Comparison of ENCODE assay signal across 12 cellular contexts in the genomic region with DNA sequence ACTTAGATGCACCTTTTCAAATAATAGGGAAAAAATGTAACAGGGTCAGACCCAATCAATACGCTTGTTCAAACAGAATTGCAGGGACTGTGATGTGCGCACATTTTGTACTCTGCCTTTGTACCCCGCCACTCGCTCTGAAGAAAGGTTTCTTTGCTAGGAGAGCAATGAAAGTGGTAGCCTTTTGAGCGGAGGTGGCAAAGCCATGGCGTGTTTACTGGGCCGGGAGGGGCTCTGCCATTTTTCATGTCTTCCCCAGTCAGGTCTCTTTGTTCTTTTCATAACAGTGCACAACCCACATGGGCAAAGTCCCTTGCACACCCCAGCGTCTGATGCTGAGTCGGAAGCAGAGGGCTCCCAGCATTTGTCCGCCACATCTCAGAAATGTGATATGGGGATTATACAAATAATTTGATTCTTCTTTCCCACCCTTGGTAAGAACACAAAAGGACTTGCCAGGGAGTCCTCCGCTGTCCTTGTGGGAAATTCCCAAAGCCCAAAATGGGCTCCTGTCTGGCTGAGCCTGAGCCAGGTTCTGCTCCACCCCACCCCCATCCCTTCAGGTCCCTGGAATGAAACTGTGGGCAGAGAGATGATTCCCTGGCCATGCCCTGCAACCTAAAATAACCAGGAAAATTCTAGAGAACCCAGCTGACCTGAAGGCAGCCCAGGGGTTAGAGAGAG.
"Had no signal": no experiment of that assay in that cellular context is flagged by ENCODE, and none has a peak within 500 bp of the region (broad histone marks: within the 10 kb centered on the region; RNA-seq: fewer than 3 reads in every experiment).

No MANE protein-coding gene starts in this region.

- H3K27me3 ChIP-seq: left lung, pancreas had no signal

- H3K9me3 ChIP-seq: left lung, pancreas, SJSA1 had no signal

- H3K4me3 ChIP-seq: left lung, pancreas, SJSA1 had no signal

- H3K27me3 Mint-ChIP-seq: activated B cell treated with CpG ODN at 0.5 μM for 24 hours; memory B cell; stimulated activated naive CD8-positive, alpha-beta T cell treated with anti-CD3 and anti-CD28 coated beads, Interleukin-15, Interleukin-2, amounts not matched to agents 100 ng/mL and 50 ng/mL, for 24 hours had no signal

- H3K27ac Mint-ChIP-seq: activated B cell treated with CpG ODN at 0.5 μM for 24 hours; activated CD4-positive, alpha-beta T cell treated with anti-CD3 and anti-CD28 coated beads, Interleukin-2, amount 10 ng/mL, durations not matched to agents 24 days and 14 days; activated naive CD8-positive, alpha-beta T cell treated with anti-CD3 and anti-CD28 coated beads, Interleukin-2, amount 10 ng/mL, durations not matched to agents 7 days and 5 days; activated T-cell treated with anti-CD3 and anti-CD28 coated beads, Interleukin-2, amount 50 U/mL, for 72 hours; memory B cell; stimulated activated naive CD8-positive, alpha-beta T cell treated with anti-CD3 and anti-CD28 coated beads, Interleukin-15, Interleukin-2, amounts not matched to agents 100 ng/mL and 50 ng/mL, for 24 hours had no signal

- H3K9me3 Mint-ChIP-seq: activated B cell treated with CpG ODN at 0.5 μM for 24 hours; activated CD4-positive, alpha-beta T cell treated with anti-CD3 and anti-CD28 coated beads, Interleukin-2, amount 10 ng/mL, durations not matched to agents 24 days and 14 days; activated naive CD8-positive, alpha-beta T cell treated with anti-CD3 and anti-CD28 coated beads, Interleukin-2, amount 10 ng/mL, durations not matched to agents 7 days and 5 days; activated T-cell treated with anti-CD3 and anti-CD28 coated beads, Interleukin-2, amount 50 U/mL, for 72 hours; memory B cell; stimulated activated naive CD8-positive, alpha-beta T cell treated with anti-CD3 and anti-CD28 coated beads, Interleukin-15, Interleukin-2, amounts not matched to agents 100 ng/mL and 50 ng/mL, for 24 hours had no signal

- H3K36me3 Mint-ChIP-seq: activated naive CD8-positive, alpha-beta T cell treated with anti-CD3 and anti-CD28 coated beads, Interleukin-2, amount 10 ng/mL, durations not matched to agents 7 days and 5 days; memory B cell had no signal

- H3K4me1 Mint-ChIP-seq: activated B cell treated with CpG ODN at 0.5 μM for 24 hours; activated CD4-positive, alpha-beta T cell treated with anti-CD3 and anti-CD28 coated beads, Interleukin-2, amount 10 ng/mL, durations not matched to agents 24 days and 14 days; activated naive CD8-positive, alpha-beta T cell treated with anti-CD3 and anti-CD28 coated beads, Interleukin-2, amount 10 ng/mL, durations not matched to agents 7 days and 5 days; memory B cell had no signal

- H3K27ac ChIP-seq: left lung, pancreas, SJSA1 had no signal

- H3K4me1 ChIP-seq: left lung, pancreas had no signal

- DNase-seq: activated B cell treated with CpG ODN at 0.5 μM for 24 hours; activated CD4-positive, alpha-beta T cell treated with anti-CD3 and anti-CD28 coated beads, Interleukin-2, amount 10 ng/mL, durations not matched to agents 24 days and 14 days; activated CD8-positive, alpha-beta memory T cell treated with anti-CD3 and anti-CD28 coated beads, Interleukin-2, amount 50 U/mL, for 48 hours; activated naive CD8-positive, alpha-beta T cell treated with anti-CD3 and anti-CD28 coated beads, Interleukin-2, amount 10 ng/mL, durations not matched to agents 7 days and 5 days; activated T-cell treated with anti-CD3 and anti-CD28 coated beads, Interleukin-2, amount 50 U/mL, for 72 hours; dermis blood vessel endothelial cell; left lung; pancreas had no signal

- H3K36me3 ChIP-seq: SJSA1 had no signal

- H3K4me3 Mint-ChIP-seq: activated B cell treated with CpG ODN at 0.5 μM for 24 hours; activated CD4-positive, alpha-beta T cell treated with anti-CD3 and anti-CD28 coated beads, Interleukin-2, amount 10 ng/mL, durations not matched to agents 24 days and 14 days; activated naive CD8-positive, alpha-beta T cell treated with anti-CD3 and anti-CD28 coated beads, Interleukin-2, amount 10 ng/mL, durations not matched to agents 7 days and 5 days; activated T-cell treated with anti-CD3 and anti-CD28 coated beads, Interleukin-2, amount 50 U/mL, for 72 hours; memory B cell; stimulated activated naive CD8-positive, alpha-beta T cell treated with anti-CD3 and anti-CD28 coated beads, Interleukin-15, Interleukin-2, amounts not matched to agents 100 ng/mL and 50 ng/mL, for 24 hours had no signal

- FAIRE-seq: keratinocyte, pancreas had no signal
